Comparison of ENCODE assay signal across 22 cellular contexts in genomic region chr9:98323831-98324135, GRCh38.
A peak's percentile ranks its signal among the peaks of the same experiment; 100 is the strongest.
DNase-seq lines count a peak whose midpoint lies in the region; ATAC-seq, FAIRE-seq and TF ChIP-seq lines count a peak whose summit lies in the region.
"Had no signal": no experiment of that assay in that cellular context is flagged by ENCODE, and none has a peak within 500 bp of the region (broad histone marks: within the 10 kb centered on the region; RNA-seq: fewer than 3 reads in every experiment).

No MANE protein-coding gene starts in this region.

- no peak for FAIRE-seq in H1 (lab: Jason Lieb, UNC)
- FAIRE-seq: D721Med, GM12891 had no signal

- H2BK120ac ChIP-seq in H1 (replicated peaks; ENCODE audit: low read depth, low read length) (no peak overlapping the region), neuronal stem cell (ENCODE audit: low read depth, low read length) (no peak overlapping the region)

- peaks cover 7% of the 10 kb centered on the region for H3K27me3 Mint-ChIP-seq in CD8-positive, alpha-beta T cell (ENCODE audit: low read depth)

- H3K4me3 Mint-ChIP-seq in CD8-positive, alpha-beta T cell = no peak overlapping the region

- no peaks in the 10 kb centered on the region for H3K79me2 ChIP-seq in H1 (ENCODE audit: control insufficient read depth in 1 of 2, insufficient read depth in 2 of 2, low read length in 2 of 2)

- no peaks in the 10 kb centered on the region for H3K36me3 ChIP-seq in RWPE2 (ENCODE audit: low read depth)
- no peaks in the 10 kb centered on the region for H3K36me3 ChIP-seq in H1 (ENCODE audit: control insufficient read depth in 2 of 4, insufficient read depth in 4 of 4, low read length in 3 of 4)
- H3K36me3 ChIP-seq in neuronal stem cell (replicated peaks in 1 of 2; ENCODE audit: control insufficient read depth in 2 of 2, insufficient read depth in 2 of 2, low read length in 2 of 2) = no peaks in the 10 kb centered on the region
- no peaks in the 10 kb centered on the region for H3K36me3 ChIP-seq in CD8-positive, alpha-beta T cell (ENCODE audit: insufficient read depth, low read length)
- H3K36me3 ChIP-seq: BLaER1 treated with 17β-estradiol and CSF1 and Interleukin-3, amounts not matched to agents 10 nM and 100 nM; MG63; Peyer's patch had no signal

- no peaks in the 10 kb centered on the region for H3K4me1 Mint-ChIP-seq in CD8-positive, alpha-beta T cell (ENCODE audit: low read depth)

- no peak overlapping the region for H3K23ac ChIP-seq in H1 (ENCODE audit: insufficient read length)
- H3K23ac ChIP-seq in neuronal stem cell (ENCODE audit: low read depth, low read length, poor library complexity) = peak overlapping the region; percentile 44

- CTCF ChIA-PET in AG04450 (lab: Charles Lee) (interaction anchor here (0.8 to 1.7 kb wide), 2 partner anchors 8 to 452 kb away, joined by 3 to 9 read pairs; no protein-coding TSS in a partner anchor), H1 (lab: Charles Lee; ENCODE audit: partially characterized antibody) (interaction anchor here (0.7 to 1.4 kb wide), 4 partner anchors 8 to 76 kb away, joined by 3 to 8 read pairs (median 4); no protein-coding TSS in a partner anchor)
- CTCF ChIA-PET in CD8-positive, alpha-beta T cell (lab: Charles Lee) = interaction anchor here (1.6 kb wide), 1 partner anchor 9 kb away, joined by 8 read pairs; no protein-coding TSS in a partner anchor

- H3K4me2 ChIP-seq in H1 (ENCODE audit: insufficient read depth in 1 of 2, low read depth in 2 of 2, low read length in 2 of 2) (no peak overlapping the region), neuronal stem cell (ENCODE audit: insufficient read depth, low read length, poor library complexity, severe bottlenecking) (no peak overlapping the region)
- H3K4me2 ChIP-seq: BLaER1 treated with 17β-estradiol and CSF1 and Interleukin-3, amounts not matched to agents 10 nM and 100 nM had no signal

- H3K4me3 ChIP-seq in AG04450 (ENCODE audit: low read depth, low read length) = no peak overlapping the region
- no peak overlapping the region for H3K4me3 ChIP-seq in RWPE2 (ENCODE audit: severe bottlenecking)
- H3K4me3 ChIP-seq in H1 (ENCODE audit: extremely low read depth in 1 of 4, insufficient read depth in 2 of 4, low read depth in 3 of 4, low read length in 4 of 4) = no peak overlapping the region
- no peak overlapping the region for H3K4me3 ChIP-seq in neuronal stem cell (ENCODE audit: low read length in 2 of 2)
- no peak overlapping the region for H3K4me3 ChIP-seq in CD8-positive, alpha-beta T cell (ENCODE audit: low read depth, low read length)
- H3K4me3 ChIP-seq: BLaER1 treated with 17β-estradiol and CSF1 and Interleukin-3, amounts not matched to agents 10 nM and 100 nM; MG63; Peyer's patch had no signal

- ATAC-seq in RWPE2 (ENCODE audit: low read depth) = no peak
- ATAC-seq in CD8-positive, alpha-beta T cell = no peak
- ATAC-seq: Right ventricle myocardium inferior had no signal

- no peak for TF ChIP-seq RAD21 in H1 (IDR thresholded peaks at IDR 0.05 in 1 of 2, conservative IDR thresholded peaks at IDR 0.05 in 1 of 2; ENCODE audit: low read depth in 2 of 2, low read length in 2 of 2)

- H3K9me3 Mint-ChIP-seq in CD8-positive, alpha-beta T cell = no peaks in the 10 kb centered on the region

- H2AFZ ChIP-seq in H1 (ENCODE audit: low read length) (no peak overlapping the region), neuronal stem cell (ENCODE audit: low read length) (no peak overlapping the region)

- H3K56ac ChIP-seq in H1 (replicated peaks; ENCODE audit: insufficient read length, low read depth, low read length) = no peak overlapping the region

- peak overlapping the region; percentile 86; the same call in 1 of the 2 replicates for H2BK20ac ChIP-seq in H1 (ENCODE audit: low read length)

- H3K9ac ChIP-seq in H1 (replicated peaks in 1 of 4; ENCODE audit: extremely low read depth in 1 of 4, low read depth in 3 of 4, low read length in 3 of 4) = no peak overlapping the region
- no peak overlapping the region for H3K9ac ChIP-seq in neuronal stem cell (ENCODE audit: low read depth, low read length, poor library complexity)
- H3K9ac ChIP-seq: BLaER1 treated with 17β-estradiol and CSF1 and Interleukin-3, amounts not matched to agents 10 nM and 100 nM had no signal

- H3K27me3 ChIP-seq in AG04450 (ENCODE audit: control insufficient read depth, insufficient read depth, low read length) (peaks cover 2% of the 10 kb centered on the region), RWPE2 (ENCODE audit: insufficient read depth, poor library complexity, severe bottlenecking) (no peaks in the 10 kb centered on the region), H1 (replicated peaks in 1 of 4; ENCODE audit: control insufficient read depth in 3 of 4, extremely low read depth in 1 of 4, insufficient read depth in 3 of 4, low read length in 3 of 4) (no peaks in the 10 kb centered on the region), neuronal stem cell (ENCODE audit: control insufficient read depth in 3 of 3, insufficient read depth in 3 of 3, low read depth in 1 of 3, low read length in 3 of 3) (no peaks in the 10 kb centered on the region)
- H3K27me3 ChIP-seq in CD8-positive, alpha-beta T cell (ENCODE audit: insufficient read depth, low read length) = no peaks in the 10 kb centered on the region
- H3K27me3 ChIP-seq: BLaER1 treated with 17β-estradiol and CSF1 and Interleukin-3, amounts not matched to agents 10 nM and 100 nM; MG63; Peyer's patch had no signal

- no peak overlapping the region for H2BK5ac ChIP-seq in H1 (ENCODE audit: low read depth, low read length)
- no peak overlapping the region for H2BK5ac ChIP-seq in neuronal stem cell (ENCODE audit: low read length)

- H3K14ac ChIP-seq in H1 (ENCODE audit: insufficient read length) (no peak overlapping the region), neuronal stem cell (ENCODE audit: low read length) (no peak overlapping the region)

- TF ChIP-seq CTCF in AG04450 (IDR thresholded peaks at IDR 0.05; ENCODE audit: low read depth, low read length) (no peak), RWPE2 (IDR thresholded peaks at IDR 0.05; ENCODE audit: poor library complexity, severe bottlenecking) (no peak), H1 (IDR thresholded peaks at IDR 0.05; ENCODE audit: control extremely low read depth in 1 of 3, insufficient read depth in 1 of 3, low read depth in 1 of 3, low read length in 3 of 3) (no peak)
- no peak for TF ChIP-seq CTCF in CD8-positive, alpha-beta T cell (IDR thresholded peaks at IDR 0.05)

- H4K8ac ChIP-seq in H1 (ENCODE audit: extremely low read depth, insufficient read depth, low read length) (no peak overlapping the region), neuronal stem cell (ENCODE audit: low read depth, low read length) (no peak overlapping the region)

- no peaks in the 10 kb centered on the region; the same call in 1 of the 2 replicates for H3K79me1 ChIP-seq in H1 (ENCODE audit: low read depth, low read length)
- H3K79me1 ChIP-seq in neuronal stem cell (ENCODE audit: low read depth, low read length) = peaks cover 3% of the 10 kb centered on the region

- no peak overlapping the region for H4K5ac ChIP-seq in H1 (ENCODE audit: insufficient read length, low read depth, low read length)

- TF ChIP-seq EP300 in H1 (IDR thresholded peaks at IDR 0.05; ENCODE audit: borderline replicate concordance in 1 of 2, low read depth in 2 of 2, low read length in 2 of 2) = no peak

- H2BK12ac ChIP-seq in H1 (ENCODE audit: low read depth, low read length) = no peak overlapping the region
- H2BK12ac ChIP-seq in neuronal stem cell (ENCODE audit: low read length) = no peak overlapping the region

- H3K27ac Mint-ChIP-seq in CD8-positive, alpha-beta T cell = no peak overlapping the region

- 94% methylated on average over 6 of the region's 6 CpGs; no CpG with 5 or more reads in 1 of the 2 experiments for WGBS in H1 (ENCODE audit: extremely low coverage in 1 of 2, insufficient coverage in 1 of 2, insufficient read length in 1 of 2, insufficient replicate concordance in 2 of 2, low coverage in 1 of 2, low lambda C conversion rate in 2 of 2, missing lambda C conversion rate in 1 of 2), 2 experiments
- WGBS in neuronal stem cell (ENCODE audit: extremely low coverage in 2 of 2, insufficient read length in 2 of 2, insufficient replicate concordance in 1 of 2), 2 donors = no CpG with 5 or more reads among the region's 6 CpGs

- H3K9me3 ChIP-seq in AG04450 (ENCODE audit: control insufficient read depth, insufficient read depth, low read length) (no peaks in the 10 kb centered on the region; the same call in 1 of the 2 replicates), RWPE2 (ENCODE audit: severe bottlenecking) (no peaks in the 10 kb centered on the region), H1 (ENCODE audit: insufficient read depth in 2 of 2, low read depth in 1 of 2, low read length in 1 of 2) (no peaks in the 10 kb centered on the region), neuronal stem cell (replicated peaks in 1 of 2; ENCODE audit: control insufficient read depth in 2 of 2, insufficient read depth in 1 of 2, low read depth in 1 of 2, low read length in 2 of 2) (peaks cover 0 to 3% of the 10 kb centered on the region in 2 donors)
- no peaks in the 10 kb centered on the region for H3K9me3 ChIP-seq in CD8-positive, alpha-beta T cell (ENCODE audit: low read length)
- H3K9me3 ChIP-seq: BLaER1 treated with 17β-estradiol and CSF1 and Interleukin-3, amounts not matched to agents 10 nM and 100 nM; MG63; Peyer's patch had no signal

- H3K27ac ChIP-seq in AG04450 (ENCODE audit: low read depth, low read length) (peak overlapping the region; percentile 85), RWPE2 (ENCODE audit: poor library complexity, severe bottlenecking) (peak overlapping the region; percentile 22), H1 (ENCODE audit: low read depth, low read length) (no peak overlapping the region), neuronal stem cell (replicated peaks; ENCODE audit: low read length) (no peak overlapping the region)
- H3K27ac ChIP-seq in CD8-positive, alpha-beta T cell (ENCODE audit: low read depth, low read length) = no peak overlapping the region
- H3K27ac ChIP-seq: BLaER1 treated with 17β-estradiol and CSF1 and Interleukin-3, amounts not matched to agents 10 nM and 100 nM; HL-60; Peyer's patch had no signal

- H4K91ac ChIP-seq in H1 (replicated peaks; ENCODE audit: insufficient read length, low read length) (no peak overlapping the region), neuronal stem cell (ENCODE audit: low read depth, low read length, poor library complexity) (no peak overlapping the region)

- no peaks in the 10 kb centered on the region; the same call in 1 of the 2 replicates for H3K23me2 ChIP-seq in H1 (ENCODE audit: low read depth, low read length)

- no peak overlapping the region for H2BK15ac ChIP-seq in H1 (ENCODE audit: low read length)
- no peak overlapping the region for H2BK15ac ChIP-seq in neuronal stem cell (ENCODE audit: low read length)

- H3K4me1 ChIP-seq in RWPE2 (ENCODE audit: insufficient read depth, poor library complexity, severe bottlenecking) (peaks cover 11% of the 10 kb centered on the region), H1 (replicated peaks in 1 of 4; ENCODE audit: control insufficient read depth in 3 of 4, insufficient read depth in 4 of 4, low read length in 3 of 4) (no peaks in the 10 kb centered on the region), neuronal stem cell (ENCODE audit: control insufficient read depth in 2 of 2, insufficient read depth in 1 of 2, low read depth in 1 of 2, low read length in 2 of 2) (no peaks in the 10 kb centered on the region)
- no peaks in the 10 kb centered on the region for H3K4me1 ChIP-seq in CD8-positive, alpha-beta T cell (ENCODE audit: insufficient read depth, low read length)
- H3K4me1 ChIP-seq: BLaER1 treated with 17β-estradiol and CSF1 and Interleukin-3, amounts not matched to agents 10 nM and 100 nM; Peyer's patch had no signal

- TF ChIP-seq POLR2A in H1 (IDR thresholded peaks at IDR 0.05; ENCODE audit: control extremely low read depth in 1 of 2, low read depth in 2 of 2, low read length in 2 of 2) = no peak

- no peaks in the 10 kb centered on the region for H3K36me3 Mint-ChIP-seq in CD8-positive, alpha-beta T cell

- DNase-seq in AG04450 (ENCODE audit: low read depth, low spot score) = no peak
- no peak for DNase-seq in RWPE2 (ENCODE audit: low spot score)
- no peak for DNase-seq in H1 (ENCODE audit: low read depth in 1 of 2, low spot score in 2 of 2)
- no peak for DNase-seq in neuronal stem cell (ENCODE audit: low spot score)
- DNase-seq in CD8-positive, alpha-beta T cell = no peak
- DNase-seq in NK-92 (lab: John Stamatoyannopoulos, UW; ENCODE audit: unreplicated experiment) = no peak
- no peak for DNase-seq in activated effector memory CD4-positive, alpha-beta T cell treated with Interleukin-2 at 50 U/mL for 16 hours
- DNase-seq: Kasumi-1; NCI-H1048; NCI-H1436 treated with DMSO at 0.1 percent for 48 hours; NCI-H2081; NCI-H2171 treated with DMSO at 0.1 percent for 48 hours; NCI-H446 treated with DMSO at 0.1 percent for 48 hours; NCI-H69; NK-92 treated with Interleukin-12 subunit alpha and Interleukin-12 subunit beta, amount 100 ng/mL, for 24 hours; Peyer's patch had no signal

- POLR2A ChIA-PET in AG04450 (lab: Yijun Ruan, JAX) = interaction anchor here (1.1 kb wide), 1 partner anchor 51 kb away, joined by 3 read pairs; no protein-coding TSS in a partner anchor
- POLR2A ChIA-PET in H1 (lab: Charles Lee; ENCODE audit: partially characterized antibody) = no interaction called here
- POLR2A ChIA-PET in CD8-positive, alpha-beta T cell (lab: Charles Lee) = no interaction called here

- intact Hi-C loops in CD8-positive, alpha-beta T cell (cut with DNase I, micrococcal nuclease) = no loop called here

- peaks cover 0 to 1% of the 10 kb centered on the region in 2 experiments for H4K20me1 ChIP-seq in H1 (replicated peaks in 1 of 2; ENCODE audit: control insufficient read depth in 1 of 2, insufficient read depth in 2 of 2, low read length in 2 of 2)
- H4K20me1 ChIP-seq: BLaER1 treated with 17β-estradiol and CSF1 and Interleukin-3, amounts not matched to agents 10 nM and 100 nM had no signal

- H3K18ac ChIP-seq in H1 (ENCODE audit: extremely low read depth, low read length) = no peak overlapping the region
- H3K18ac ChIP-seq in neuronal stem cell (ENCODE audit: low read length) = no peak overlapping the region

- H3K4ac ChIP-seq in H1 (replicated peaks; ENCODE audit: insufficient read length, low read depth, low read length) = no peak overlapping the region
- H3K4ac ChIP-seq in neuronal stem cell (ENCODE audit: low read length) = peak overlapping the region; percentile 8

- H2AK5ac ChIP-seq in H1 (ENCODE audit: low read depth, low read length) (no peak overlapping the region), neuronal stem cell (ENCODE audit: low read depth, low read length) (no peak overlapping the region)

Comparison
In these comparisons a context has a peak if more than half of its experiments do, and no peak if none do; other contexts are left out.
1. H3K27ac ChIP-seq: peak in AG04450 (single experiment) and RWPE2 (single experiment); none in H1 (single experiment), neuronal stem cell (single experiment) and CD8-positive, alpha-beta T cell (single experiment).